Comparison of ENCODE assay signal across 8 cellular contexts in the genomic region with DNA sequence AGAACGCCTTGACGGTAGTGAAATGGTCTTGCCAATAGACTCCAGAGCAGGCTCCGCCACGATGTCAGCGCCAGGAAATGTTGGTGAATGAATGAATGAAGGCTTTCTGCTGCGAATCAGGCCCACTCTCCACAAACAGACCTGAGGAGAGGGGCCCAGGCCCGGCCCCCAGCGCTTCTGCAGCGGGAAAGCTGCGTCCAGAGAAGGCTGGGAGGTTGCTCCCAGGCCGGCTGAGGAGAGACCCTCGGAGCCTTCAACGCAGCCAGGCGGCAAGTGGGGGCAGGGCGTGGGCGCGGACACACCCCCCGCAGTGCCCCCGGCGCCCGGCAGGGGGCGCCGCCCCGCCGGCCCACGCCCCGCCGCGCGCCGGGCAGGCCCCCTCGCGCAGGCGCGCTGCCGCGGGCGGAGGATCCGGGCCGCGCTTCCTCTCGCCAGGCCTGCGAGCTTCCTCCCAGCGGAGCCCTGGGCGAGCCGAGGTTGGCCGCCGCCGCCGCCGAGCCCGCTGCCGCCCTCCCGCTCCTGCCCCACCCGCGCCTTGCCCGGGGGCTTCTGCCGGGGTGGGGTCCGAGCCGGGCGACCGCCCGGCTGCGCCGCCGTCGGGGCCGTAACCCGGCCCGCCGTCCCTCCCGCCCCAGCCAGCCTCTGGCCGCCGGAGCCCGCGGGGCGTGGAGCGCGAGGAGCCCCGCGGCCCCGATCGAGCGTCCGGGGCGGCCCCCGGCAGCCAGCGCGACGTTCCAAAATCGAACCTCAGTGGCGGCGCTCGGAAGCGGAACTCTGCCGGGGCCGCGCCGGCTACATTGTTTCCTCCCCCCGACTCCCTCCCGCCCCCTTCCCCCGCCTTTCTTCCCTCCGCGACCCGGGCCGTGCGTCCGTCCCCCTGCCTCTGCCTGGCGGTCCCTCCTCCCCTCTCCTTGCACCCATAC. TPM values are rescaled to one million over a fixed set of nuclear protein-coding genes. Genes with fewer than 3 reads are reported as not detected.
A peak's percentile ranks its signal among the peaks of the same experiment; 100 is the strongest.
DNase-seq lines count a peak whose midpoint lies in the region; ATAC-seq and TF ChIP-seq lines count a peak whose summit lies in the region.

A gene (plus strand): TSS at position 408 of the 923 bp plus-strand sequence. CDS start 16,218 bp downstream, outside the sequence.

- peak within 1 kb of the TSS; percentile 85 for H3K4me3 Mint-ChIP-seq in mesothelial cell of epicardium
- peak within 1 kb of the TSS; percentile 96 for H3K4me3 Mint-ChIP-seq in stimulated activated effector memory CD8-positive, alpha-beta T cell treated with anti-CD3 and anti-CD28 coated beads, Interleukin-12 subunit alpha, Interleukin-12 subunit beta, amount 100 ng/mL, for 72 hours

- peak; percentile 33 for ATAC-seq in HG02981 (IDR thresholded peaks at IDR 0.05; ENCODE audit: unreplicated experiment)
- peak; percentile 75 for ATAC-seq in stimulated activated effector memory CD8-positive, alpha-beta T cell treated with anti-CD3 and anti-CD28 coated beads, Interleukin-12 subunit alpha, Interleukin-12 subunit beta, amount 100 ng/mL, for 72 hours

- DNase-seq in NCI-H2029 (lab: John Stamatoyannopoulos, UW) (peak; percentile 34), NCI-H2029 treated with DMSO at 0.1 percent for 48 hours (lab: John Stamatoyannopoulos, UW) (no peak), NOMO-1 treated with DMSO at 0.1 percent for 48 hours (lab: John Stamatoyannopoulos, UW; ENCODE audit: unreplicated experiment) (peak; percentile 65), activated T-cell treated with anti-CD3 and anti-CD28 coated beads for 24 hours (ENCODE audit: low read depth) (peak; percentile 72), epidermal melanocyte (ENCODE audit: insufficient read length, low spot score) (peak; percentile 82), mesothelial cell of epicardium (ENCODE audit: low spot score in 2 of 2, unreplicated experiment in 2 of 2) (peak; percentile 66 to 84)
- DNase-seq in stimulated activated effector memory CD8-positive, alpha-beta T cell treated with anti-CD3 and anti-CD28 coated beads, Interleukin-12 subunit alpha, Interleukin-12 subunit beta, amount 100 ng/mL, for 72 hours (ENCODE audit: low spot score in 2 of 2) = peak; percentile 84 to 89

- H3K9me3 Mint-ChIP-seq in mesothelial cell of epicardium = no peaks in the 10 kb centered on the region
- H3K9me3 Mint-ChIP-seq in stimulated activated effector memory CD8-positive, alpha-beta T cell treated with anti-CD3 and anti-CD28 coated beads, Interleukin-12 subunit alpha, Interleukin-12 subunit beta, amount 100 ng/mL, for 72 hours = no peaks in the 10 kb centered on the region

- H3K27me3 Mint-ChIP-seq in mesothelial cell of epicardium (ENCODE audit: low read depth) = peaks cover 2% of the 10 kb centered on the region

- H3K4me1 Mint-ChIP-seq in mesothelial cell of epicardium = peaks cover 48% of the 10 kb centered on the region
- peaks cover 83% of the 10 kb centered on the region for H3K4me1 Mint-ChIP-seq in stimulated activated effector memory CD8-positive, alpha-beta T cell treated with anti-CD3 and anti-CD28 coated beads, Interleukin-12 subunit alpha, Interleukin-12 subunit beta, amount 100 ng/mL, for 72 hours

- peak within 1 kb of the TSS; percentile 72 for H3K27ac Mint-ChIP-seq in mesothelial cell of epicardium
- peak within 1 kb of the TSS; percentile 99 for H3K27ac Mint-ChIP-seq in stimulated activated effector memory CD8-positive, alpha-beta T cell treated with anti-CD3 and anti-CD28 coated beads, Interleukin-12 subunit alpha, Interleukin-12 subunit beta, amount 100 ng/mL, for 72 hours

- H3K36me3 Mint-ChIP-seq in mesothelial cell of epicardium = no peaks in the 10 kb centered on the region
- H3K36me3 Mint-ChIP-seq in stimulated activated effector memory CD8-positive, alpha-beta T cell treated with anti-CD3 and anti-CD28 coated beads, Interleukin-12 subunit alpha, Interleukin-12 subunit beta, amount 100 ng/mL, for 72 hours = peaks cover 59% of the 10 kb centered on the region

- peak; percentile 71 for TF ChIP-seq CTCF in mesothelial cell of epicardium (IDR thresholded peaks at IDR 0.05; ENCODE audit: unreplicated experiment)

RNA-seq across cellular contexts. Expression of the gene that starts here (rescaled TPM):
- total RNA-seq in mesothelial cell of epicardium = 57.0 to 59.0 TPM (median 58.1 TPM) in 3 replicates
